Comparison of ENCODE assay signal across 13 cellular contexts in the genomic region with DNA sequence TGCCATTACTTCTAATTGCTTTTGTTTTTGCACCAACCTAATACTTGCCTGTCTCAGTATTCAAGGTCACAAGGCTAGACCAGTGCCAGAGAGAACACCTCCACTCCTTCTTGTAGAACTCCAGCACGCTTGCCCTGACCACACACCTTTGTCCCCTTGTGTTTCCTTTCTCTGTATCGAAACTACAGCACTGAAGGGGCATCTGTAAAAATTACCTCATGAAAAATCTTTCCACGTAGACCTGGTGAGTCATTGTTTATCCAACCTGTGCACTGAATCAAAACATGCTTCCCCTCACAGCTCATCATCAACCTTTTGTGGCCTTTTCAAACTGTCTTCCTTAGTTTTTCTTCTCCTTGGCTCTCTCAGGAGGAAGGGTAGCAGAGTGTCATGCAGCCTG.
DNase-seq lines count a peak whose midpoint lies in the region; ATAC-seq and TF ChIP-seq lines count a peak whose summit lies in the region.
"Had no signal": no experiment of that assay in that cellular context is flagged by ENCODE, and none has a peak within 500 bp of the region (broad histone marks: within the 10 kb centered on the region; RNA-seq: fewer than 3 reads in every experiment).

No MANE protein-coding gene starts in this region.

- peak overlapping the region; percentile 44 for H3K9ac ChIP-seq in smooth muscle cell (ENCODE audit: low read depth)

- H4K20me1 ChIP-seq in smooth muscle cell (ENCODE audit: low read depth) = no peaks in the 10 kb centered on the region

- H3F3A ChIP-seq in smooth muscle cell (ENCODE audit: low read depth) = peaks cover 15% of the 10 kb centered on the region

- no peaks in the 10 kb centered on the region for H3K79me2 ChIP-seq in smooth muscle cell (ENCODE audit: low read depth)

- no peak overlapping the region for H3K4me3 ChIP-seq in smooth muscle cell

- H3K27ac ChIP-seq in smooth muscle cell (ENCODE audit: low read depth) = peak overlapping the region; percentile 65
- H3K27ac ChIP-seq: neutrophil, WERI-Rb-1 had no signal

- H3K27me3 ChIP-seq in smooth muscle cell (ENCODE audit: low read depth) = no peaks in the 10 kb centered on the region

- 61% methylated on average over 3 of the region's 3 CpGs for WGBS in smooth muscle cell (ENCODE audit: low lambda C conversion rate)

- TF ChIP-seq CTCF in smooth muscle cell (IDR thresholded peaks at IDR 0.05; ENCODE audit: borderline replicate concordance, insufficient read depth, poor library complexity, severe bottlenecking) = no peak

- peak; percentile 26 for DNase-seq in astrocyte of the hippocampus (ENCODE audit: low read depth, low spot score)
- no peak for DNase-seq in smooth muscle cell (lab: John Stamatoyannopoulos, UW; ENCODE audit: unreplicated experiment)
- DNase-seq in CD1c-positive myeloid dendritic cell (ENCODE audit: extremely low spot score) = no peak
- DNase-seq in NOMO-1 treated with DMSO at 0.1 percent for 48 hours (lab: John Stamatoyannopoulos, UW; ENCODE audit: unreplicated experiment) = no peak
- DNase-seq: activated naive CD8-positive, alpha-beta T cell treated with anti-CD3 and anti-CD28 coated beads, Interleukin-2, amount 10 ng/mL, durations not matched to agents 7 days and 5 days; cortex of kidney; Kasumi-1; NCI-H2081; WERI-Rb-1 had no signal

- H3K4me1 ChIP-seq in smooth muscle cell (ENCODE audit: low read depth) = peaks cover 6% of the 10 kb centered on the region

- H3K36me3 ChIP-seq in smooth muscle cell (ENCODE audit: low read depth) = no peaks in the 10 kb centered on the region
- H3K36me3 ChIP-seq: neutrophil, WERI-Rb-1 had no signal

- no peak overlapping the region for H3K4me2 ChIP-seq in smooth muscle cell

- no peaks in the 10 kb centered on the region for H3K9me3 ChIP-seq in smooth muscle cell (replicated peaks; ENCODE audit: low read depth)
- H3K9me3 ChIP-seq: neutrophil had no signal

- H2AFZ ChIP-seq in smooth muscle cell (ENCODE audit: low read depth) = no peak overlapping the region

- ATAC-seq in GM18870 (IDR thresholded peaks at IDR 0.05; ENCODE audit: unreplicated experiment) (peak; percentile 84), HG03175 (IDR thresholded peaks at IDR 0.05; ENCODE audit: unreplicated experiment) (peak; percentile 32), HG03469 (IDR thresholded peaks at IDR 0.05; ENCODE audit: unreplicated experiment) (no peak)
